In genomic region chr5:10812218-10812617, GRCh38 we compare ENCODE assay signal across 20 cellular contexts. TPM values are rescaled to one million over a fixed set of nuclear protein-coding genes. Genes with fewer than 3 reads are reported as not detected.
DNase-seq lines count a peak whose midpoint lies in the region; ATAC-seq and TF ChIP-seq lines count a peak whose summit lies in the region.
"Had no signal": no experiment of that assay in that cellular context is flagged by ENCODE, and none has a peak within 500 bp of the region (broad histone marks: within the 10 kb centered on the region; RNA-seq: fewer than 3 reads in every experiment).

No MANE protein-coding gene starts in this region.

- no peak overlapping the region for H2BK20ac ChIP-seq in IMR-90 (ENCODE audit: low read depth, low read length)

- H3K4me3 ChIP-seq in IMR-90 (ENCODE audit: insufficient read depth, low read depth, low read length) (no peak overlapping the region), neuronal stem cell (ENCODE audit: low read length in 2 of 2) (no peak overlapping the region), lower lobe of right lung (no peak overlapping the region)
- H3K4me3 ChIP-seq: A549; BLaER1 treated with 17β-estradiol and CSF1 and Interleukin-3, amounts not matched to agents 10 nM and 100 nM; GM12878 had no signal

- H2BK5ac ChIP-seq in IMR-90 (ENCODE audit: low read depth, low read length, poor library complexity, severe bottlenecking) (no peak overlapping the region), neuronal stem cell (ENCODE audit: low read length) (no peak overlapping the region)

- H4K5ac ChIP-seq in IMR-90 (ENCODE audit: low read depth, low read length) = no peak overlapping the region

- H3K27ac ChIP-seq in IMR-90 (ENCODE audit: insufficient read depth, low read length) (no peak overlapping the region), neuronal stem cell (replicated peaks; ENCODE audit: low read length) (no peak overlapping the region), lower lobe of right lung (no peak overlapping the region)
- H3K27ac ChIP-seq: 22Rv1; A549; BLaER1 treated with 17β-estradiol and CSF1 and Interleukin-3, amounts not matched to agents 10 nM and 100 nM; C4-2B had no signal

- no peak overlapping the region for H3K56ac ChIP-seq in IMR-90 (ENCODE audit: extremely low read depth, insufficient read depth, low read length)

- intact Hi-C loops in IMR-90 (cut with micrococcal nuclease) (no loop called here), lower lobe of right lung (cut with DNase I) (no loop called here)

- POLR2A ChIA-PET in IMR-90 (lab: Charles Lee; ENCODE audit: unreplicated experiment) = no interaction called here

- no peaks in the 10 kb centered on the region for H4K20me1 ChIP-seq in IMR-90 (ENCODE audit: insufficient read depth, low read length)
- H4K20me1 ChIP-seq: BLaER1 treated with 17β-estradiol and CSF1 and Interleukin-3, amounts not matched to agents 10 nM and 100 nM had no signal

- H3K9me3 ChIP-seq in IMR-90 (ENCODE audit: control insufficient read depth, insufficient read depth, low read length) = peaks cover 2% of the 10 kb centered on the region; the same call in 1 of the 2 replicates
- no peaks in the 10 kb centered on the region for H3K9me3 ChIP-seq in neuronal stem cell (replicated peaks in 1 of 2; ENCODE audit: control insufficient read depth in 2 of 2, insufficient read depth in 1 of 2, low read depth in 1 of 2, low read length in 2 of 2)
- no peaks in the 10 kb centered on the region for H3K9me3 ChIP-seq in lower lobe of right lung
- H3K9me3 ChIP-seq: A549 had no signal

- CTCF ChIA-PET in IMR-90 (lab: Yijun Ruan, JAX) = no interaction called here

- BruUV-seq in IMR-90 (replicated peaks; lab: Mats Ljungman, UMichigan) = no TSS peak

- no peaks in the 10 kb centered on the region for H3K9me1 ChIP-seq in IMR-90 (ENCODE audit: insufficient read depth, low read length)

- in situ Hi-C loops in IMR-90 (cut with MboI; ENCODE audit: low sequenced_read_pairs) = no loop called here

- no CpG with 5 or more reads among the region's 1 CpG for WGBS in IMR-90 (ENCODE audit: extremely low coverage in 2 of 2, insufficient read length in 1 of 2), 2 experiments
- WGBS in neuronal stem cell (ENCODE audit: extremely low coverage in 2 of 2, insufficient read length in 2 of 2, insufficient replicate concordance in 1 of 2), 2 donors = no CpG with 5 or more reads among the region's 1 CpG

- no peak overlapping the region for H3K18ac ChIP-seq in IMR-90 (ENCODE audit: low read depth, low read length)
- no peak overlapping the region for H3K18ac ChIP-seq in neuronal stem cell (ENCODE audit: low read length)

- H2AK9ac ChIP-seq in IMR-90 (replicated peaks; ENCODE audit: low read depth, low read length, poor library complexity) = no peak overlapping the region

- no peak overlapping the region for H4K91ac ChIP-seq in IMR-90 (ENCODE audit: insufficient read depth, low read depth, low read length)
- no peak overlapping the region for H4K91ac ChIP-seq in neuronal stem cell (ENCODE audit: low read depth, low read length, poor library complexity)

- H3K4ac ChIP-seq in IMR-90 (ENCODE audit: low read depth, low read length) = no peak overlapping the region
- H3K4ac ChIP-seq in neuronal stem cell (ENCODE audit: low read length) = no peak overlapping the region

- H3K79me1 ChIP-seq in IMR-90 (ENCODE audit: low read depth in 1 of 2, low read length in 2 of 2) (no peaks in the 10 kb centered on the region), neuronal stem cell (ENCODE audit: low read depth, low read length) (no peaks in the 10 kb centered on the region)

- DNase-seq in HT1080 (ENCODE audit: low read depth) (peak; percentile 20), IMR-90 (no peak), neuronal stem cell (ENCODE audit: low spot score) (no peak), COR-L47 (lab: John Stamatoyannopoulos, UW) (no peak), lower lobe of right lung (no peak)
- DNase-seq: AML-193; CD4-positive, alpha-beta T cell; CD8-positive, alpha-beta T cell; DMS 273 treated with DMSO at 0.1 percent for 48 hours; DMS153; DMS53; DMS79; DND-41; EL; GDM1 had no signal

- no peak overlapping the region for H2BK12ac ChIP-seq in neuronal stem cell (ENCODE audit: low read length)

- H2AFZ ChIP-seq in IMR-90 (replicated peaks; ENCODE audit: low read length, poor library complexity) (no peak overlapping the region), neuronal stem cell (ENCODE audit: low read length) (no peak overlapping the region)

- H3K27me3 ChIP-seq in IMR-90 (ENCODE audit: control insufficient read depth, insufficient read depth, low read length) = peaks cover 1% of the 10 kb centered on the region; the same call in 1 of the 2 replicates
- peaks cover 0 to 3% (median 0%) of the 10 kb centered on the region in 3 experiments for H3K27me3 ChIP-seq in neuronal stem cell (ENCODE audit: control insufficient read depth in 3 of 3, insufficient read depth in 3 of 3, low read depth in 1 of 3, low read length in 3 of 3)
- no peaks in the 10 kb centered on the region for H3K27me3 ChIP-seq in lower lobe of right lung (ENCODE audit: low read depth)
- H3K27me3 ChIP-seq: BLaER1 treated with 17β-estradiol and CSF1 and Interleukin-3, amounts not matched to agents 10 nM and 100 nM had no signal

- no peak overlapping the region for H3K4me2 ChIP-seq in IMR-90 (ENCODE audit: low read depth, low read length)
- H3K4me2 ChIP-seq in neuronal stem cell (ENCODE audit: insufficient read depth, low read length, poor library complexity, severe bottlenecking) = no peak overlapping the region
- H3K4me2 ChIP-seq: A549; BLaER1 treated with 17β-estradiol and CSF1 and Interleukin-3, amounts not matched to agents 10 nM and 100 nM had no signal

- TF ChIP-seq POLR2A in IMR-90 (IDR thresholded peaks at IDR 0.05; ENCODE audit: low read depth, low read length) = no peak

- no peak for TF ChIP-seq CTCF in IMR-90 (conservative IDR thresholded peaks at IDR 0.05; ENCODE audit: low read depth, low read length)
- no peak for TF ChIP-seq CTCF in lower lobe of right lung (IDR thresholded peaks at IDR 0.05)

- H3K36me3 ChIP-seq in IMR-90 (ENCODE audit: control insufficient read depth, insufficient read depth, low read length) (no peaks in the 10 kb centered on the region), neuronal stem cell (replicated peaks in 1 of 2; ENCODE audit: control insufficient read depth in 2 of 2, insufficient read depth in 2 of 2, low read length in 2 of 2) (no peaks in the 10 kb centered on the region), lower lobe of right lung (no peaks in the 10 kb centered on the region)
- H3K36me3 ChIP-seq: BLaER1 treated with 17β-estradiol and CSF1 and Interleukin-3, amounts not matched to agents 10 nM and 100 nM had no signal

- TF ChIP-seq RAD21 in IMR-90 (IDR thresholded peaks at IDR 0.05; ENCODE audit: low read length) = no peak

- H3K23ac ChIP-seq in IMR-90 (ENCODE audit: low read depth, low read length) (no peak overlapping the region), neuronal stem cell (ENCODE audit: low read depth, low read length, poor library complexity) (no peak overlapping the region)

- H3K14ac ChIP-seq in IMR-90 (replicated peaks; ENCODE audit: low read depth, low read length) (0 out of 2 replicates have a peak overlapping the region, but pooled peaks have one; percentile 26), neuronal stem cell (ENCODE audit: low read length) (no peak overlapping the region)

- H4K8ac ChIP-seq in IMR-90 (ENCODE audit: low read depth in 2 of 2, low read length in 2 of 2) (no peak overlapping the region), neuronal stem cell (ENCODE audit: low read depth, low read length) (no peak overlapping the region)

- H2AK5ac ChIP-seq in IMR-90 (ENCODE audit: low read depth, low read length) = no peak overlapping the region
- no peak overlapping the region for H2AK5ac ChIP-seq in neuronal stem cell (ENCODE audit: low read depth, low read length)

- dilution Hi-C loops in IMR-90 (cut with HindIII; ENCODE audit: low sequenced_read_pairs, unreplicated experiment) = no loop called here

- H3K9ac ChIP-seq in IMR-90 (ENCODE audit: low read depth, low read length) = no peak overlapping the region
- H3K9ac ChIP-seq in neuronal stem cell (ENCODE audit: low read depth, low read length, poor library complexity) = peak overlapping the region; percentile 22
- H3K9ac ChIP-seq: BLaER1 treated with 17β-estradiol and CSF1 and Interleukin-3, amounts not matched to agents 10 nM and 100 nM had no signal

- ATAC-seq in IMR-90 (ENCODE audit: low read depth) (no peak), lower lobe of right lung (no peak)
- ATAC-seq: A549; CD8-positive, alpha-beta T cell; GM12878 had no signal

- H3K4me1 ChIP-seq in IMR-90 (ENCODE audit: control insufficient read depth, insufficient read depth, low read length) = no peaks in the 10 kb centered on the region
- no peaks in the 10 kb centered on the region for H3K4me1 ChIP-seq in neuronal stem cell (ENCODE audit: control insufficient read depth in 2 of 2, insufficient read depth in 1 of 2, low read depth in 1 of 2, low read length in 2 of 2)
- peaks cover 9% of the 10 kb centered on the region for H3K4me1 ChIP-seq in lower lobe of right lung
- H3K4me1 ChIP-seq: A549 had no signal

- H2BK15ac ChIP-seq in IMR-90 (ENCODE audit: low read depth, low read length) (no peak overlapping the region), neuronal stem cell (ENCODE audit: low read length) (no peak overlapping the region)

- H2BK120ac ChIP-seq in IMR-90 (ENCODE audit: low read depth, low read length) (no peak overlapping the region), neuronal stem cell (ENCODE audit: low read depth, low read length) (no peak overlapping the region)

TF ChIP-seq in IMR-90, 13 proteins besides CTCF, POLR2A, EP300 and RAD21 (continues in another document):
- TF ChIP-seq ELK1 (IDR thresholded peaks at IDR 0.05; ENCODE audit: borderline replicate concordance, low read depth, low read length) (no peak), MAFK (IDR thresholded peaks at IDR 0.05; ENCODE audit: low read depth, low read length) (no peak), NFE2L2 (IDR thresholded peaks at IDR 0.05; ENCODE audit: low read depth, low read length) (no peak)

RNA-seq across cellular contexts. Expression of gene DAP, which starts 51.2 kb away (rescaled TPM):
- total RNA-seq in HT1080 (2014; rRNA removed; shearing (Covaris generic)) = 37.0 and 68.4 TPM in 2 replicates
- polyA plus RNA-seq in HT1080 (2015; cell fraction: cytosol; rRNA removed) = 237 and 246 TPM in 2 replicates
- 62.7 and 65.3 TPM in 2 replicates for polyA plus RNA-seq in HT1080 (2015; cell fraction: nucleus; rRNA removed)
- total RNA-seq in IMR-90 (2012; rRNA removed) = 44.4 and 49.6 TPM in 2 replicates
- 152 and 189 TPM in 2 replicates for polyA plus RNA-seq in IMR-90 (2012; rRNA removed)
- polyA plus RNA-seq in IMR-90 (2012; cell fraction: cytosol; rRNA removed) = 160 and 237 TPM in 2 replicates
- polyA plus RNA-seq in IMR-90 (2012; cell fraction: nucleus; rRNA removed; ENCODE audit: low replicate concordance) = 88.2 and 89.8 TPM in 2 replicates
- 78.1 TPM for polyA plus RNA-seq in neuronal stem cell (2013, experiment 1 of 2)
- polyA plus RNA-seq in neuronal stem cell (2013, experiment 2 of 2) = 78.6 TPM
- total RNA-seq in lower lobe of right lung = 89.8 TPM
